In the genomic region with DNA sequence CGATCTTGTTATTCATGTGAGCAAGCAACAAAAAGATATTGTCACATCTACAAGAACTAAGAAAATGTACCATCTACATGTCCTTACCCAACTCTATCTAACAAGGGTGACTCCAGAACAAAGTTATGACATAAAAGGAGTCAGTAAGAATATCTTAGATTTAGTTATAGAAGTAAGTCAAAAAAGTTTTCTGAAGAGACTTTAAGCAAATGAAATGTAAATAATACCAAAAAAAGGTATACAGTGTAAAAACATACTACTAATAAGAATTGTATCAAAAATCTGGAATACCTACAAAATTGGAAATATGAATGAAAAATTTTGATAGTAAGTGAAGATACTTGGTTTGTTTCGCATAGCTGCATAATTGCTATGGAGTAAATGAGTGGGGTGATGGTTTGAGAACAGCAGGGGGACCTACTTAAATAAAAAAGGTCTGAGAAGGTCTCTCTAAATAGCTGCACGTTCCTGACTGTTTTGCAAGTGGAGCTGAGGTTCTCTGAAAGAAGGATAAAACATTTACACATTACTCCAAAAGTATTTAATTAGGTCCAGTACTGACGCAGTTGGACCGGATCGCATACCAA, we compare ENCODE assay signal across 8 cellular contexts. TPM values are rescaled to one million over a fixed set of nuclear protein-coding genes. Genes with fewer than 3 reads are reported as not detected.
DNase-seq lines count a peak whose midpoint lies in the region; ATAC-seq and TF ChIP-seq lines count a peak whose summit lies in the region.

No MANE protein-coding gene starts in this region.

- H3K36me3 ChIP-seq in mesendoderm (ENCODE audit: control insufficient read depth, insufficient read depth, low read length): no peaks in the 10 kb centered on the region

- no peaks in the 10 kb centered on the region for H3K36me3 Mint-ChIP-seq in activated T-helper 17 cell treated with anti-CD3 and anti-CD28 coated beads, Interleukin-2, amount 50 U/mL, for 72 hours (ENCODE audit: low read depth)

- H3K23ac ChIP-seq in mesendoderm (ENCODE audit: low read length): no peak overlapping the region

- H3K4me1 ChIP-seq in mesendoderm (ENCODE audit: control insufficient read depth, low read depth, low read length): no peaks in the 10 kb centered on the region

- no peaks in the 10 kb centered on the region for H3K27me3 ChIP-seq in mesendoderm (ENCODE audit: insufficient read depth, low read length, poor library complexity)

- H3K9ac ChIP-seq in mesendoderm (ENCODE audit: low read length): no peak overlapping the region

- H3K9me3 Mint-ChIP-seq in activated T-helper 17 cell treated with anti-CD3 and anti-CD28 coated beads, Interleukin-2, amount 50 U/mL, for 72 hours: no peaks in the 10 kb centered on the region

- H4K5ac ChIP-seq in mesendoderm (ENCODE audit: low read length): no peak overlapping the region

- H3K4me3 Mint-ChIP-seq in activated T-helper 17 cell treated with anti-CD3 and anti-CD28 coated beads, Interleukin-2, amount 50 U/mL, for 72 hours: peak overlapping the region; percentile 83

- no peak overlapping the region for H3K56ac ChIP-seq in mesendoderm (ENCODE audit: low read length)

- H2AK5ac ChIP-seq in mesendoderm (ENCODE audit: low read length): no peak overlapping the region

- ATAC-seq in activated T-helper 17 cell treated with anti-CD3 and anti-CD28 coated beads, Interleukin-2, amount 50 U/mL, for 72 hours (replicated peaks): no peak
- no peak for ATAC-seq in GM19397 (IDR thresholded peaks at IDR 0.05; ENCODE audit: unreplicated experiment)

- H2BK5ac ChIP-seq in mesendoderm (ENCODE audit: low read length): no peak overlapping the region

- peaks cover 52% of the 10 kb centered on the region for H3K4me1 Mint-ChIP-seq in activated T-helper 17 cell treated with anti-CD3 and anti-CD28 coated beads, Interleukin-2, amount 50 U/mL, for 72 hours

- TF ChIP-seq CTCF in C4-2B (conservative IDR thresholded peaks at IDR 0.05) (peak; percentile 15; the same call in 1 of the 2 replicates), GM20000 (IDR thresholded peaks at IDR 0.05; ENCODE audit: extremely low read depth, missing control alignments) (no peak)

- DNase-seq in Jurkat, Clone E6-1 (ENCODE audit: low read depth, low spot score): peak; percentile 64
- peak; percentile 44 for DNase-seq in mesendoderm
- DNase-seq in AG20443 (ENCODE audit: low spot score): no peak
- no peak for DNase-seq in HT-29 (ENCODE audit: low spot score)
- no peak for DNase-seq in GM20000 (ENCODE audit: low spot score)

- no peak overlapping the region for H2BK120ac ChIP-seq in mesendoderm (ENCODE audit: low read depth, low read length)

- H3K27ac ChIP-seq in C4-2B (no peak overlapping the region), mesendoderm (ENCODE audit: low read depth, low read length) (no peak overlapping the region)

- peak overlapping the region; percentile 92 for H3K27ac Mint-ChIP-seq in activated T-helper 17 cell treated with anti-CD3 and anti-CD28 coated beads, Interleukin-2, amount 50 U/mL, for 72 hours

- no peaks in the 10 kb centered on the region for H3K27me3 Mint-ChIP-seq in activated T-helper 17 cell treated with anti-CD3 and anti-CD28 coated beads, Interleukin-2, amount 50 U/mL, for 72 hours

- H3K79me1 ChIP-seq in mesendoderm (ENCODE audit: low read length): no peaks in the 10 kb centered on the region

- H3K4ac ChIP-seq in mesendoderm (ENCODE audit: low read depth, low read length): no peak overlapping the region

- no peaks in the 10 kb centered on the region for H3K79me2 ChIP-seq in mesendoderm (ENCODE audit: control insufficient read depth, insufficient read depth, low read length)

- no peak overlapping the region for H3K4me2 ChIP-seq in mesendoderm (ENCODE audit: low read length)

- H2BK15ac ChIP-seq in mesendoderm (replicated peaks; ENCODE audit: low read depth): no peak overlapping the region

- H3K18ac ChIP-seq in mesendoderm (ENCODE audit: low read length): no peak overlapping the region

- H3K4me3 ChIP-seq in Jurkat, Clone E6-1 (ENCODE audit: low read length): peak overlapping the region; percentile 61
- no peak overlapping the region for H3K4me3 ChIP-seq in mesendoderm (ENCODE audit: low read length)

- no peak overlapping the region for H4K8ac ChIP-seq in mesendoderm (ENCODE audit: low read depth, low read length)

- WGBS in mesendoderm (ENCODE audit: extremely low coverage, insufficient coverage, low lambda C conversion rate): 100% methylated on average over 1 of the region's 6 CpGs

RNA-seq across cellular contexts. Expression of a gene that starts 51.0 kb away (rescaled TPM):
- not detected for polyA plus RNA-seq in Jurkat, Clone E6-1 (2012; ENCODE audit: insufficient read depth, insufficient read length)
- 1 to 10 TPM in 1 of 2 donors, under 1 TPM in 1; 0.82 to 2.2 TPM for total RNA-seq in activated T-helper 17 cell treated with anti-CD3 and anti-CD28 coated beads, Interleukin-2, amount 50 U/mL, for 72 hours
- polyA plus RNA-seq in mesendoderm (2013, experiment 1 of 2): 0.21 TPM
- polyA plus RNA-seq in mesendoderm (2013, experiment 2 of 2): 0.29 TPM
- total RNA-seq in HT-29 (2014; rRNA removed; shearing (Covaris generic)): not detected in 2 replicates

Comparison
In these comparisons a context has a peak if more than half of its experiments do, and no peak if none do; other contexts are left out.
1. DNase-seq: peak in Jurkat, Clone E6-1 (single experiment) and mesendoderm (single experiment); none in AG20443 (single experiment), HT-29 (single experiment) and GM20000 (single experiment).